Comparison of ENCODE assay signal across 33 cellular contexts in the genomic region with DNA sequence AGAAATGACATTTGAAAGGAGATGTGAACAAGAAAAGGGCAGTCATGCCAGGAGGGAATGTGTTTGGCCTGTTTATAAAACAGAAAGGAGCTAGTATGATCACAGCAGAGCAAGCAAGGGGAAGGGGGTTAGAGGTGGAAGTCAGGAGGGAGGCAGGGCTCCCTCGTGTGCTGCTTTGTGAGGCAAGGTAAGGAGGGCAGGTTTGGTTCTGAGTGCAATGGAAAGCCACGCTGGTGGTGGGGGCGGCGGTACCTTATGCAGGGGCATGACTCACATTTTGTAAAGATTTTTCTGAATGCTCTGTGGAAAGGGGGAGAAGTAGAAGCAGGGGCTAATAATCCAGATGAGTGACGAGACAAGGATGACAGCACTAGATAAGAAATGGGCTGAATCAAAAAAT.
DNase-seq lines count a peak whose midpoint lies in the region; ATAC-seq lines count a peak whose summit lies in the region.
"Had no signal": no experiment of that assay in that cellular context is flagged by ENCODE, and none has a peak within 500 bp of the region (broad histone marks: within the 10 kb centered on the region; RNA-seq: fewer than 3 reads in every experiment).

No MANE protein-coding gene starts in this region.

- H3K4me1 ChIP-seq in neuronal stem cell (ENCODE audit: control insufficient read depth in 2 of 2, insufficient read depth in 1 of 2, low read depth in 1 of 2, low read length in 2 of 2) = peaks cover 8 to 11% of the 10 kb centered on the region in 2 donors
- H3K4me1 ChIP-seq: ascending aorta, right atrium auricular region, spleen, thyroid gland had no signal

- H4K91ac ChIP-seq in neuronal stem cell (ENCODE audit: low read depth, low read length, poor library complexity) = no peak overlapping the region

- H3K18ac ChIP-seq in neuronal stem cell (ENCODE audit: low read length) = peak overlapping the region; percentile 67

- no peaks in the 10 kb centered on the region for H3K36me3 Mint-ChIP-seq in activated CD4-positive, alpha-beta memory T cell treated with anti-CD3 and anti-CD28 coated beads for 36 hours
- H3K36me3 Mint-ChIP-seq in activated CD4-positive, alpha-beta memory T cell treated with anti-CD3 and anti-CD28 coated beads, Interleukin-2, amount 10 ng/mL, durations not matched to agents 7 days and 5 days (ENCODE audit: low read depth) = no peaks in the 10 kb centered on the region
- H3K36me3 Mint-ChIP-seq: immature natural killer cell; mesothelial cell of epicardium; naive thymus-derived CD8-positive, alpha-beta T cell had no signal

- H3K79me1 ChIP-seq in neuronal stem cell (ENCODE audit: low read depth, low read length) = no peaks in the 10 kb centered on the region

- H3K23ac ChIP-seq in neuronal stem cell (ENCODE audit: low read depth, low read length, poor library complexity) = no peak overlapping the region

- H3K27me3 Mint-ChIP-seq in activated CD4-positive, alpha-beta memory T cell treated with anti-CD3 and anti-CD28 coated beads for 36 hours = no peaks in the 10 kb centered on the region
- no peaks in the 10 kb centered on the region for H3K27me3 Mint-ChIP-seq in activated CD4-positive, alpha-beta memory T cell treated with anti-CD3 and anti-CD28 coated beads, Interleukin-2, amount 10 ng/mL, durations not matched to agents 7 days and 5 days

- H3K9me3 Mint-ChIP-seq in activated CD4-positive, alpha-beta memory T cell treated with anti-CD3 and anti-CD28 coated beads for 36 hours = no peaks in the 10 kb centered on the region
- H3K9me3 Mint-ChIP-seq in activated CD4-positive, alpha-beta memory T cell treated with anti-CD3 and anti-CD28 coated beads, Interleukin-2, amount 10 ng/mL, durations not matched to agents 7 days and 5 days = no peaks in the 10 kb centered on the region
- H3K9me3 Mint-ChIP-seq: mesothelial cell of epicardium; naive thymus-derived CD8-positive, alpha-beta T cell; stimulated activated naive CD8-positive, alpha-beta T cell treated with anti-CD3 and anti-CD28 coated beads, Interleukin-15, Interleukin-2, amounts not matched to agents 100 ng/mL and 50 ng/mL, for 24 hours had no signal

- peaks cover 1% of the 10 kb centered on the region for H3K4me1 Mint-ChIP-seq in activated CD4-positive, alpha-beta memory T cell treated with anti-CD3 and anti-CD28 coated beads for 36 hours (ENCODE audit: low read depth)
- H3K4me1 Mint-ChIP-seq in activated CD4-positive, alpha-beta memory T cell treated with anti-CD3 and anti-CD28 coated beads, Interleukin-2, amount 10 ng/mL, durations not matched to agents 7 days and 5 days = peaks cover 11% of the 10 kb centered on the region
- H3K4me1 Mint-ChIP-seq: naive thymus-derived CD8-positive, alpha-beta T cell had no signal

- H3K4me3 ChIP-seq in H7 (ENCODE audit: insufficient read depth, low read depth, low read length) (no peak overlapping the region), neuronal stem cell (ENCODE audit: low read length in 2 of 2) (no peak overlapping the region)
- H3K4me3 ChIP-seq: ascending aorta, heart right ventricle, left ventricle myocardium inferior, ovary, right atrium auricular region, SK-N-MC, spleen, thyroid gland had no signal

- no peak overlapping the region for H3K4ac ChIP-seq in neuronal stem cell (ENCODE audit: low read length)

- H3K36me3 ChIP-seq in H7 (replicated peaks; ENCODE audit: control insufficient read depth, insufficient read depth, low read length) (no peaks in the 10 kb centered on the region; the same call in 1 of the 2 replicates), neuronal stem cell (replicated peaks in 1 of 2; ENCODE audit: control insufficient read depth in 2 of 2, insufficient read depth in 2 of 2, low read length in 2 of 2) (no peaks in the 10 kb centered on the region)
- H3K36me3 ChIP-seq: ascending aorta, heart right ventricle, left ventricle myocardium inferior, ovary, right atrium auricular region, spleen, thyroid gland had no signal

- H3K27ac ChIP-seq in neuronal stem cell (replicated peaks; ENCODE audit: low read length) = no peak overlapping the region
- H3K27ac ChIP-seq: ascending aorta, epithelial cell of prostate, HL-60, left ventricle myocardium inferior, ovary, right atrium auricular region, SK-N-MC, spleen, thyroid gland had no signal

- H3K14ac ChIP-seq in neuronal stem cell (ENCODE audit: low read length) = no peak overlapping the region

- intact Hi-C loops in activated CD4-positive, alpha-beta memory T cell treated with anti-CD3 and anti-CD28 coated beads for 36 hours (cut with micrococcal nuclease) = no loop called here

- no peaks in the 10 kb centered on the region for H3K9me3 ChIP-seq in neuronal stem cell (replicated peaks in 1 of 2; ENCODE audit: control insufficient read depth in 2 of 2, insufficient read depth in 1 of 2, low read depth in 1 of 2, low read length in 2 of 2)
- H3K9me3 ChIP-seq: ascending aorta, heart right ventricle, left ventricle myocardium inferior, ovary, right atrium auricular region, spleen, thyroid gland had no signal

- DNase-seq in activated CD4-positive, alpha-beta memory T cell treated with anti-CD3 and anti-CD28 coated beads for 36 hours = peak; percentile 34
- no peak for DNase-seq in activated CD4-positive, alpha-beta memory T cell treated with anti-CD3 and anti-CD28 coated beads, Interleukin-2, amount 10 ng/mL, durations not matched to agents 7 days and 5 days
- DNase-seq in H7 (peak; percentile 5), cerebellum (ENCODE audit: low spot score) (peak; percentile 31), neuronal stem cell (ENCODE audit: low spot score) (no peak), amniotic stem cell (lab: John Stamatoyannopoulos, UW) (no peak)
- DNase-seq: ACHN; activated naive CD4-positive, alpha-beta T cell treated with anti-CD3 and anti-CD28 coated beads, Interleukin-2, amount 50 U/mL, for 16 hours; Calu3; immature natural killer cell; Kasumi-1; naive thymus-derived CD8-positive, alpha-beta T cell; NCI-H187; NCI-H69; ovary; RPMI8226; spleen; T-helper 9 cell; thyroid gland had no signal

- H3K27me3 ChIP-seq in H7 (ENCODE audit: control insufficient read depth, insufficient read depth, low read length) (no peaks in the 10 kb centered on the region), neuronal stem cell (ENCODE audit: control insufficient read depth in 3 of 3, insufficient read depth in 3 of 3, low read depth in 1 of 3, low read length in 3 of 3) (no peaks in the 10 kb centered on the region)
- H3K27me3 ChIP-seq: ascending aorta, heart right ventricle, ovary, right atrium auricular region, spleen, thyroid gland had no signal

- H3K9ac ChIP-seq in neuronal stem cell (ENCODE audit: low read depth, low read length, poor library complexity) = no peak overlapping the region

- WGBS in neuronal stem cell (ENCODE audit: extremely low coverage in 2 of 2, insufficient read length in 2 of 2, insufficient replicate concordance in 1 of 2), 2 donors = no CpG with 5 or more reads among the region's 5 CpGs

- H2BK120ac ChIP-seq in neuronal stem cell (ENCODE audit: low read depth, low read length) = no peak overlapping the region

- H2AFZ ChIP-seq in neuronal stem cell (ENCODE audit: low read length) = no peak overlapping the region

- no peak overlapping the region for H2BK12ac ChIP-seq in neuronal stem cell (ENCODE audit: low read length)

- H2BK15ac ChIP-seq in neuronal stem cell (ENCODE audit: low read length) = no peak overlapping the region

- CTCF ChIA-PET in activated CD4-positive, alpha-beta memory T cell treated with anti-CD3 and anti-CD28 coated beads for 36 hours (lab: Charles Lee) = no interaction called here
- CTCF ChIA-PET in activated CD4-positive, alpha-beta memory T cell treated with anti-CD3 and anti-CD28 coated beads, Interleukin-2, amount 10 ng/mL, durations not matched to agents 7 days and 5 days (lab: Charles Lee) = no interaction called here

- H2BK5ac ChIP-seq in neuronal stem cell (ENCODE audit: low read length) = no peak overlapping the region

- POLR2A ChIA-PET in activated CD4-positive, alpha-beta memory T cell treated with anti-CD3 and anti-CD28 coated beads for 36 hours (lab: Charles Lee) = no interaction called here
- POLR2A ChIA-PET in activated CD4-positive, alpha-beta memory T cell treated with anti-CD3 and anti-CD28 coated beads, Interleukin-2, amount 10 ng/mL, durations not matched to agents 7 days and 5 days (lab: Charles Lee) = no interaction called here

- H2AK5ac ChIP-seq in neuronal stem cell (ENCODE audit: low read depth, low read length) = peak overlapping the region; percentile 24

- H3K4me2 ChIP-seq in neuronal stem cell (ENCODE audit: insufficient read depth, low read length, poor library complexity, severe bottlenecking) = no peak overlapping the region

- no peak overlapping the region for H3K4me3 Mint-ChIP-seq in activated CD4-positive, alpha-beta memory T cell treated with anti-CD3 and anti-CD28 coated beads for 36 hours
- H3K4me3 Mint-ChIP-seq in activated CD4-positive, alpha-beta memory T cell treated with anti-CD3 and anti-CD28 coated beads, Interleukin-2, amount 10 ng/mL, durations not matched to agents 7 days and 5 days = no peak overlapping the region
- H3K4me3 Mint-ChIP-seq: immature natural killer cell; mesothelial cell of epicardium; naive thymus-derived CD8-positive, alpha-beta T cell; stimulated activated naive CD8-positive, alpha-beta T cell treated with anti-CD3 and anti-CD28 coated beads, Interleukin-15, Interleukin-2, amounts not matched to agents 100 ng/mL and 50 ng/mL, for 24 hours had no signal

- no peak overlapping the region for H4K8ac ChIP-seq in neuronal stem cell (ENCODE audit: low read depth, low read length)

- no peak for ATAC-seq in HG03095 (IDR thresholded peaks at IDR 0.05; ENCODE audit: unreplicated experiment)
- ATAC-seq in GM18870 (IDR thresholded peaks at IDR 0.05; ENCODE audit: unreplicated experiment) = no peak
- ATAC-seq: activated CD4-positive, CD25-positive, alpha-beta regulatory T cell treated with anti-CD3 and anti-CD28 coated beads, Interleukin-2, amount 50 U/mL, for 24 hours; HCT116; HepG2; naive thymus-derived CD8-positive, alpha-beta T cell had no signal

- no peak overlapping the region for H3K27ac Mint-ChIP-seq in activated CD4-positive, alpha-beta memory T cell treated with anti-CD3 and anti-CD28 coated beads for 36 hours
- H3K27ac Mint-ChIP-seq in activated CD4-positive, alpha-beta memory T cell treated with anti-CD3 and anti-CD28 coated beads, Interleukin-2, amount 10 ng/mL, durations not matched to agents 7 days and 5 days = no peak overlapping the region
- H3K27ac Mint-ChIP-seq: mesothelial cell of epicardium; naive thymus-derived CD8-positive, alpha-beta T cell; stimulated activated naive CD8-positive, alpha-beta T cell treated with anti-CD3 and anti-CD28 coated beads, Interleukin-15, Interleukin-2, amounts not matched to agents 100 ng/mL and 50 ng/mL, for 24 hours had no signal

Comparison
In these comparisons a context has a peak if more than half of its experiments do, and no peak if none do; other contexts are left out.
1. DNase-seq: peak in activated CD4-positive, alpha-beta memory T cell treated with anti-CD3 and anti-CD28 coated beads for 36 hours (single experiment), H7 (single experiment) and cerebellum (single experiment); none in activated CD4-positive, alpha-beta memory T cell treated with anti-CD3 and anti-CD28 coated beads, Interleukin-2, amount 10 ng/mL, durations not matched to agents 7 days and 5 days (single experiment), neuronal stem cell (single experiment) and amniotic stem cell (single experiment).